1 cellular context compared by ENCODE assay signal in the genomic region with DNA sequence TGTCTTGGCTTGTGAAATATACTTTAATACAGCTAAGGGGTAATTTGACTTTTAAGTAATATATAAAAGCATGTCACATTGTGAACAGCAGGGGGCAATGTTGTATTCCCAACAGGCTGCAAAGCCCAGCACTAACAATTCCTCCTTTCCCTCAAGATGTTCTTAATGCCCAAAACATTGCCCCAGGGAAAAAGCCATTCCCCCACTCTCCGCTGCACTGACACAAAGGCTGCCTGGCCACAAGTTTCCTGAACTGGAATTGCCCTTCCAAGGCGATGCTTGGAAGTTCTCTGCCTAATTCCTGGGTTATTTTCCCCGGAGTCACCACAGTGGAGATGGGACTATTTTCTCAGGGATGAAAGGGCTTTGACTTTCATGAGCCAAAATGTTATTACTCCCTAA.
TF ChIP-seq lines count a peak whose summit lies in the region.

No MANE protein-coding gene starts in this region.

TF ChIP-seq in HepG2, 621 proteins besides CTCF, POLR2A, EP300 and RAD21 (continued from another document):
- TF ChIP-seq ZUFSP (CRISPR knock-in tag; IDR thresholded peaks at IDR 0.05; ENCODE audit: borderline replicate concordance) (no peak), PITX1 (CRISPR knock-in tag; IDR thresholded peaks at IDR 0.05) (no peak), POGK (CRISPR knock-in tag; conservative IDR thresholded peaks at IDR 0.05) (0 out of 2 replicates have a peak, but pooled peaks have one; percentile 46), ZNF549 (CRISPR knock-in tag; IDR thresholded peaks at IDR 0.05) (no peak), HES4 (CRISPR knock-in tag; IDR thresholded peaks at IDR 0.05; ENCODE audit: borderline replicate concordance) (no peak), ZFP91 (CRISPR knock-in tag; IDR thresholded peaks at IDR 0.05; ENCODE audit: borderline replicate concordance) (0 out of 2 replicates have a peak, but pooled peaks have one; percentile 18), BRD4 (CRISPR knock-in tag; IDR thresholded peaks at IDR 0.05) (no peak), ZBTB44 (CRISPR knock-in tag; IDR thresholded peaks at IDR 0.05) (no peak), SAFB2 (CRISPR knock-in tag; IDR thresholded peaks at IDR 0.05; ENCODE audit: borderline replicate concordance, low read depth) (no peak), FOXO4 (CRISPR knock-in tag; conservative IDR thresholded peaks at IDR 0.05) (no peak), TCF12 (IDR thresholded peaks at IDR 0.05) (no peak), TCF12 (CRISPR knock-in tag; IDR thresholded peaks at IDR 0.05) (no peak), FOXJ3 (CRISPR knock-in tag; IDR thresholded peaks at IDR 0.05; ENCODE audit: borderline replicate concordance) (no peak), GMEB1 (CRISPR knock-in tag; IDR thresholded peaks at IDR 0.05; ENCODE audit: borderline replicate concordance) (no peak), RFX3 (CRISPR knock-in tag; IDR thresholded peaks at IDR 0.05) (no peak), HNRNPLL (IDR thresholded peaks at IDR 0.05; ENCODE audit: low read depth, low read length, poor library complexity, severe bottlenecking) (no peak), SRSF9 (IDR thresholded peaks at IDR 0.05; ENCODE audit: borderline replicate concordance, insufficient read depth, low read depth, low read length, poor library complexity, severe bottlenecking) (no peak), ZNF660 (CRISPR knock-in tag; IDR thresholded peaks at IDR 0.05; ENCODE audit: borderline replicate concordance, low read depth) (no peak), GATAD2A (CRISPR knock-in tag; IDR thresholded peaks at IDR 0.05) (0 out of 2 replicates have a peak, but pooled peaks have one; percentile 47), ZNF350 (CRISPR knock-in tag; IDR thresholded peaks at IDR 0.05; ENCODE audit: borderline replicate concordance, low read depth) (no peak; the same call in 1 of the 2 replicates), ATRX (CRISPR knock-in tag; IDR thresholded peaks at IDR 0.05; ENCODE audit: borderline replicate concordance) (no peak), ZNF792 (CRISPR knock-in tag; IDR thresholded peaks at IDR 0.05) (no peak), ZNF180 (CRISPR knock-in tag; IDR thresholded peaks at IDR 0.05; ENCODE audit: borderline replicate concordance, low read depth) (no peak), ZNF724P (CRISPR knock-in tag; IDR thresholded peaks at IDR 0.05; ENCODE audit: borderline replicate concordance) (no peak), ATF7-NPFF (CRISPR knock-in tag; IDR thresholded peaks at IDR 0.05; ENCODE audit: low read depth) (0 out of 2 replicates have a peak, but pooled peaks have one; percentile 37), ZBTB10 (CRISPR knock-in tag; IDR thresholded peaks at IDR 0.05; ENCODE audit: borderline replicate concordance) (no peak)
- TF ChIP-seq, protein P1, sequence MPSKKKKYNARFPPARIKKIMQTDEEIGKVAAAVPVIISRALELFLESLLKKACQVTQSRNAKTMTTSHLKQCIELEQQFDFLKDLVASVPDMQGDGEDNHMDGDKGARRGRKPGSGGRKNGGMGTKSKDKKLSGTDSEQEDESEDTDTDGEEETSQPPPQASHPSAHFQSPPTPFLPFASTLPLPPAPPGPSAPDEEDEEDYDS (CRISPR knock-in tag; IDR thresholded peaks at IDR 0.05), result peak; percentile 53; the same call in 1 of the 2 replicates
- TF ChIP-seq, protein P2, sequence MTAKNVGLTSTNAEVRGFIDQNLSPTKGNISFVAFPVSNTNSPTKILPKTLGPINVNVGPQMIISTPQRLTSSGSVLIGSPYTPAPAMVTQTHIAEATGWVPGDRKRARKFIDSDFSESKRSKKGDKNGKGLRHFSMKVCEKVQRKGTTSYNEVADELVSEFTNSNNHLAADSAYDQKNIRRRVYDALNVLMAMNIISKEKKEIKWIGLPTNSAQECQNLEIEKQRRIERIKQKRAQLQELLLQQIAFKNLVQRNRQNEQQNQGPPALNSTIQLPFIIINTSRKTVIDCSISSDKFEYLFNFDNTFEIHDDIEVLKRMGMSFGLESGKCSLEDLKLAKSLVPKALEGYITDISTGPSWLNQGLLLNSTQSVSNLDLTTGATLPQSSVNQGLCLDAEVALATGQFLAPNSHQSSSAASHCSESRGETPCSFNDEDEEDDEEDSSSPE (CRISPR knock-in tag; IDR thresholded peaks at IDR 0.05), result no peak
TF ChIP-seq in HepG2: peak in this region for 39.
